Comparison of ENCODE assay signal across 20 cellular contexts in genomic region chr1:184629261-184629660, GRCh38.
DNase-seq lines count a peak whose midpoint lies in the region; ATAC-seq and TF ChIP-seq lines count a peak whose summit lies in the region.
"Had no signal": no experiment of that assay in that cellular context is flagged by ENCODE, and none has a peak within 500 bp of the region (broad histone marks: within the 10 kb centered on the region; RNA-seq: fewer than 3 reads in every experiment).

No MANE protein-coding gene starts in this region.

- WGBS in hepatocyte (ENCODE audit: low lambda C conversion rate, missing lambda C conversion rate): 97% methylated on average over 4 of the region's 4 CpGs

- H3K27me3 ChIP-seq in cardiac muscle cell (no peaks in the 10 kb centered on the region), hepatocyte (no peaks in the 10 kb centered on the region), upper lobe of right lung (no peaks in the 10 kb centered on the region)
- H3K27me3 ChIP-seq: brain microvascular endothelial cell had no signal

- no peak for TF ChIP-seq CTCF in cardiac muscle cell (IDR thresholded peaks at IDR 0.05; ENCODE audit: low read depth, low read length)
- no peak for TF ChIP-seq CTCF in hepatocyte (IDR thresholded peaks at IDR 0.05; ENCODE audit: poor library complexity)
- no peak for TF ChIP-seq CTCF in upper lobe of right lung (IDR thresholded peaks at IDR 0.05)

- H3K4me2 ChIP-seq in hepatocyte: no peak overlapping the region
- H3K4me2 ChIP-seq: A549, PC-9, smooth muscle cell had no signal

- H3K36me3 ChIP-seq in cardiac muscle cell: no peaks in the 10 kb centered on the region
- no peaks in the 10 kb centered on the region for H3K36me3 ChIP-seq in hepatocyte (replicated peaks; ENCODE audit: insufficient read depth, low read depth)
- no peaks in the 10 kb centered on the region for H3K36me3 ChIP-seq in upper lobe of right lung
- H3K36me3 ChIP-seq: brain microvascular endothelial cell, thoracic aorta had no signal

- no peak for DNase-seq in cardiac muscle cell (ENCODE audit: low read depth in 1 of 2, low spot score in 1 of 2)
- DNase-seq in cardiac septum (ENCODE audit: low spot score): no peak
- no peak for DNase-seq in hepatocyte (ENCODE audit: low spot score)
- DNase-seq in renal cortical epithelial cell (ENCODE audit: low read depth): peak; percentile 59
- DNase-seq in upper lobe of right lung: no peak
- no peak for DNase-seq in hypothalamus (lab: John Stamatoyannopoulos, UW)
- no peak for DNase-seq in AG08396 (ENCODE audit: low spot score)
- DNase-seq: activated CD4-positive, alpha-beta T cell treated with anti-CD3 and anti-CD28 coated beads for 1 hour; activated naive CD8-positive, alpha-beta T cell treated with anti-CD3 and anti-CD28 coated beads, Interleukin-2, amount 10 ng/mL, durations not matched to agents 7 days and 5 days; brain microvascular endothelial cell; DMS153; Kasumi-1; NCI-H69; PC-9; stimulated activated CD4-positive, alpha-beta T cell treated with anti-CD3 and anti-CD28 coated beads, Interleukin-4, amount 100 ng/mL, for 4 hours had no signal

- intact Hi-C loops in cardiac septum (cut with DNase I) (loop anchor here (10.0 kb wide), 1 partner anchor 144 kb away; no protein-coding TSS in a partner anchor), upper lobe of right lung (cut with DNase I) (no loop called here)

- H3K9me2 ChIP-seq in hepatocyte (replicated peaks; ENCODE audit: insufficient read depth): no peaks in the 10 kb centered on the region

- H3K4me1 ChIP-seq in cardiac muscle cell (ENCODE audit: low read depth) (peaks cover 6% of the 10 kb centered on the region), hepatocyte (ENCODE audit: insufficient read depth) (peaks cover 2% of the 10 kb centered on the region), upper lobe of right lung (peaks cover 12% of the 10 kb centered on the region)

- H3K9me3 ChIP-seq in cardiac muscle cell (ENCODE audit: low read depth): no peaks in the 10 kb centered on the region
- no peaks in the 10 kb centered on the region for H3K9me3 ChIP-seq in hepatocyte (ENCODE audit: low read depth)
- H3K9me3 ChIP-seq in upper lobe of right lung: no peaks in the 10 kb centered on the region
- H3K9me3 ChIP-seq: A549, thoracic aorta had no signal

- H3K27ac ChIP-seq in cardiac muscle cell: peak overlapping the region; percentile 45
- H3K27ac ChIP-seq in hepatocyte: peak overlapping the region; percentile 43
- H3K27ac ChIP-seq in upper lobe of right lung: peak overlapping the region; percentile 75
- H3K27ac ChIP-seq: brain microvascular endothelial cell, PC-9 had no signal

- no peak for ATAC-seq in upper lobe of right lung
- ATAC-seq in HG03469 (IDR thresholded peaks at IDR 0.05; ENCODE audit: unreplicated experiment): no peak
- ATAC-seq: A549, SK-N-SH treated with all-trans-retinoic acid at 6 μM for 48 hours had no signal

- H3K79me2 ChIP-seq in hepatocyte: no peaks in the 10 kb centered on the region

- no peak overlapping the region for H2AFZ ChIP-seq in hepatocyte
- H2AFZ ChIP-seq: PC-9 had no signal

- no peak overlapping the region for H3K4me3 ChIP-seq in cardiac muscle cell
- H3K4me3 ChIP-seq in hepatocyte: no peak overlapping the region
- no peak overlapping the region for H3K4me3 ChIP-seq in upper lobe of right lung
- H3K4me3 ChIP-seq: A549, PC-9, smooth muscle cell, thoracic aorta had no signal

- no peaks in the 10 kb centered on the region for H4K20me1 ChIP-seq in hepatocyte (ENCODE audit: insufficient read depth, poor library complexity, severe bottlenecking)
